Comparison of ENCODE assay signal across 7 cellular contexts in genomic region chr3:70336885-70337284, GRCh38. TPM values are rescaled to one million over a fixed set of nuclear protein-coding genes. Genes with fewer than 3 reads are reported as not detected.
"Had no signal": no experiment of that assay in that cellular context is flagged by ENCODE, and none has a peak within 500 bp of the region (broad histone marks: within the 10 kb centered on the region; RNA-seq: fewer than 3 reads in every experiment).

No MANE protein-coding gene starts in this region.

RNA-seq across cellular contexts. Expression of gene MDFIC2, which starts 24.4 kb away (rescaled TPM):
- total RNA-seq: GM23248, H4, H7, HepG2, HFFc6, HT1080 had no signal
- polyA plus RNA-seq: GM23248, HepG2, IgD-negative memory B cell had no signal
